10 cellular contexts compared by ENCODE assay signal in genomic region chr7:29281782-29282541, GRCh38.
DNase-seq lines count a peak whose midpoint lies in the region; ATAC-seq and TF ChIP-seq lines count a peak whose summit lies in the region.
"Had no signal": no experiment of that assay in that cellular context is flagged by ENCODE, and none has a peak within 500 bp of the region (broad histone marks: within the 10 kb centered on the region; RNA-seq: fewer than 3 reads in every experiment).

No MANE protein-coding gene starts in this region.

- H3K9me3 Mint-ChIP-seq in H9 = no peaks in the 10 kb centered on the region

- peak; percentile 79 for DNase-seq in NCI-H1092 treated with DMSO at 0.1 percent for 48 hours (lab: John Stamatoyannopoulos, UW)
- peak; percentile 80 for DNase-seq in RWPE1 (ENCODE audit: low spot score)
- DNase-seq in Right ventricle myocardium superior = peak; percentile 48
- DNase-seq in skeletal muscle cell (ENCODE audit: low read depth) = peak; percentile 59
- no peak for DNase-seq in activated CD8-positive, alpha-beta memory T cell treated with anti-CD3 and anti-CD28 coated beads for 24 hours
- DNase-seq in dedifferentiated amniotic fluid mesenchymal stem cell (ENCODE audit: extremely low spot score) = no peak
- no peak for DNase-seq in stimulated activated CD4-positive, alpha-beta T cell treated with anti-CD3 and anti-CD28 coated beads, Interleukin-1b, Interleukin-23, amount 100 ng/mL, for 48 hours
- no peak for DNase-seq in H9
- DNase-seq: activated gamma-delta T cell treated with Interleukin-2 at 50 U/mL for 16 hours had no signal

- no peaks in the 10 kb centered on the region for H3K27me3 ChIP-seq in H9 (ENCODE audit: insufficient read depth, low read length)

- no peak overlapping the region for H2BK12ac ChIP-seq in H9 (ENCODE audit: insufficient read length, low read depth, low read length)

- H3K56ac ChIP-seq in H9 (ENCODE audit: insufficient read length, low read depth, low read length) = no peak overlapping the region

- ATAC-seq in Right ventricle myocardium superior (ENCODE audit: poor library complexity) = peak; percentile 82

- no peak overlapping the region for H3K18ac ChIP-seq in H9 (ENCODE audit: insufficient read length, low read depth, low read length)

- no peak overlapping the region for H3K4me2 ChIP-seq in H9 (ENCODE audit: insufficient read depth, insufficient read length, low read length)

- H2BK15ac ChIP-seq in H9 (ENCODE audit: low read depth, low read length) = no peak overlapping the region

- H4K20me1 ChIP-seq in H9 (ENCODE audit: control insufficient read depth, insufficient read depth, insufficient read length) = no peaks in the 10 kb centered on the region

- no peak overlapping the region for H3K9ac ChIP-seq in H9 (ENCODE audit: extremely low read depth, insufficient read length, low read length)

- peaks cover 20 to 21% of the 10 kb centered on the region in 2 experiments for H3K4me1 Mint-ChIP-seq in H9

- H3K4ac ChIP-seq in H9 (ENCODE audit: low read depth, low read length) = no peak overlapping the region

- no peak overlapping the region for H3K14ac ChIP-seq in H9 (ENCODE audit: insufficient read depth, low read length)

- WGBS in H9 (ENCODE audit: extremely low coverage, insufficient read length, low lambda C conversion rate) = no CpG with 5 or more reads among the region's 12 CpGs

- H3K4me3 Mint-ChIP-seq in H9 = no peak overlapping the region

- no peak overlapping the region for H3K23ac ChIP-seq in H9 (ENCODE audit: insufficient read length, low read depth, low read length)

- CTCF ChIA-PET in RWPE1 (lab: Yijun Ruan, JAX) = interaction anchor here (1.2 kb wide), 1 partner anchor 92 kb away, joined by 3 read pairs; no protein-coding TSS in a partner anchor

- no peak overlapping the region for H2BK20ac ChIP-seq in H9 (ENCODE audit: low read depth, low read length, poor library complexity, severe bottlenecking)

- H3K79me1 ChIP-seq in H9 (ENCODE audit: insufficient read depth, low read depth, low read length, poor library complexity, severe bottlenecking) = no peaks in the 10 kb centered on the region

- no peaks in the 10 kb centered on the region for H3K23me2 ChIP-seq in H9 (ENCODE audit: insufficient read length, low read depth, low read length, poor library complexity, severe bottlenecking)

- no peaks in the 10 kb centered on the region for H3K79me2 ChIP-seq in H9 (ENCODE audit: insufficient read depth, low read length)

- no peak for TF ChIP-seq CTCF in RWPE1 (conservative IDR thresholded peaks at IDR 0.05; ENCODE audit: low read depth)
- TF ChIP-seq CTCF in H9 (conservative IDR thresholded peaks at IDR 0.05) = no peak

- no peaks in the 10 kb centered on the region for H3K36me3 Mint-ChIP-seq in H9 (ENCODE audit: insufficient read depth in 1 of 3, low read depth in 3 of 3)

- peak overlapping the region; percentile 58 for H3K27ac ChIP-seq in RWPE1
- H3K27ac ChIP-seq in H9 (ENCODE audit: insufficient read length, low read depth, low read length) = no peak overlapping the region
- H3K27ac ChIP-seq: SJSA1 had no signal

- H2AFZ ChIP-seq in H9 (ENCODE audit: low read length) = no peak overlapping the region

- no peak overlapping the region for H3K4me3 ChIP-seq in skeletal muscle cell (ENCODE audit: low read depth, low read length)
- H3K4me3 ChIP-seq: SJSA1 had no signal

- H4K8ac ChIP-seq in H9 (replicated peaks; ENCODE audit: insufficient read length, low read depth, low read length) = no peak overlapping the region

- H3K9me3 ChIP-seq in H9 (ENCODE audit: control insufficient read depth, low read depth, low read length) = no peaks in the 10 kb centered on the region
- H3K9me3 ChIP-seq: SJSA1 had no signal

- H4K91ac ChIP-seq in H9 (ENCODE audit: insufficient read length, low read depth, low read length) = no peak overlapping the region

- H3T11ph ChIP-seq in H9 (ENCODE audit: low read length) = no peak overlapping the region

- peaks cover 1% of the 10 kb centered on the region; the same call in 1 of the 2 replicates for H3K27me3 Mint-ChIP-seq in H9 (ENCODE audit: low read depth)

- H4K5ac ChIP-seq in H9 (ENCODE audit: insufficient read length, low read depth, low read length) = no peak overlapping the region

- no peak overlapping the region for H2BK120ac ChIP-seq in H9 (ENCODE audit: low read depth, low read length, poor library complexity, severe bottlenecking)

- H3K4me1 ChIP-seq in H9 (ENCODE audit: insufficient read depth, low read length) = peaks cover 8% of the 10 kb centered on the region; the same call in 1 of the 2 replicates

- POLR2A ChIA-PET in RWPE1 (lab: Yijun Ruan, JAX; ENCODE audit: low non-redundant PET) = no interaction called here

- H2BK5ac ChIP-seq in H9 (ENCODE audit: insufficient read length, low read length) = no peak overlapping the region

- intact Hi-C loops in Right ventricle myocardium superior (cut with DNase I) = no loop called here

- no peak overlapping the region for H3K27ac Mint-ChIP-seq in H9

- H2AK5ac ChIP-seq in H9 (ENCODE audit: insufficient read length, low read length) = no peak overlapping the region

Comparison
In these comparisons a context has a peak if more than half of its experiments do, and no peak if none do; other contexts are left out.
1. DNase-seq: peak in NCI-H1092 treated with DMSO at 0.1 percent for 48 hours (single experiment), RWPE1 (single experiment), Right ventricle myocardium superior (single experiment) and skeletal muscle cell (single experiment); none in activated CD8-positive, alpha-beta memory T cell treated with anti-CD3 and anti-CD28 coated beads for 24 hours (single experiment), dedifferentiated amniotic fluid mesenchymal stem cell (single experiment), stimulated activated CD4-positive, alpha-beta T cell treated with anti-CD3 and anti-CD28 coated beads, Interleukin-1b, Interleukin-23, amount 100 ng/mL, for 48 hours (single experiment) and H9 (single experiment).